In genomic region chr5:14706615-14707021, GRCh38 we compare ENCODE assay signal across 9 cellular contexts.
DNase-seq lines count a peak whose midpoint lies in the region; ATAC-seq and TF ChIP-seq lines count a peak whose summit lies in the region.
"Had no signal": no experiment of that assay in that cellular context is flagged by ENCODE, and none has a peak within 500 bp of the region (broad histone marks: within the 10 kb centered on the region; RNA-seq: fewer than 3 reads in every experiment).

No MANE protein-coding gene starts in this region.

- in situ Hi-C loops in brain microvascular endothelial cell (cut with HindIII; ENCODE audit: low pct_ligation_motif_present, low sequenced_read_pairs), result no loop called here

- H3K36me3 ChIP-seq in DND-41 (ENCODE audit: insufficient read depth, low read length), result peaks cover 86% of the 10 kb centered on the region
- peaks cover 22% of the 10 kb centered on the region for H3K36me3 ChIP-seq in brain microvascular endothelial cell (replicated peaks)
- no peaks in the 10 kb centered on the region for H3K36me3 ChIP-seq in parathyroid adenoma (ENCODE audit: control insufficient read depth, insufficient read depth, low read length)
- H3K36me3 ChIP-seq in WERI-Rb-1, result peaks cover 81% of the 10 kb centered on the region

- H3K4me2 ChIP-seq in DND-41 (ENCODE audit: insufficient read depth, low read length), result peak overlapping the region; percentile 37
- peak overlapping the region; percentile 3 for H3K4me2 ChIP-seq in parathyroid adenoma (ENCODE audit: low read length)

- peaks cover 28% of the 10 kb centered on the region for H3K4me1 ChIP-seq in DND-41 (ENCODE audit: insufficient read depth, low read length)
- peaks cover 17% of the 10 kb centered on the region for H3K4me1 ChIP-seq in parathyroid adenoma

- ATAC-seq in DND-41 (ENCODE audit: insufficient read depth, low read depth) (peak; percentile 76), SK-N-SH treated with all-trans-retinoic acid at 6 μM for 48 hours (peak; percentile 79)

- DNase-seq in DND-41 (no peak), brain microvascular endothelial cell (peak; percentile 27), putamen (ENCODE audit: low spot score) (no peak), WERI-Rb-1 (no peak), retina (no peak)
- DNase-seq in effector CD8-positive, alpha-beta T cell (lab: John Stamatoyannopoulos, UW), result no peak
- DNase-seq: NCI-H1417 treated with DMSO at 0.1 percent for 48 hours had no signal

- peaks cover 16% of the 10 kb centered on the region for H4K20me1 ChIP-seq in DND-41 (ENCODE audit: insufficient read depth, low read length)

- 0 out of 2 replicates have a peak overlapping the region, but pooled peaks have one; percentile 48 for H2AFZ ChIP-seq in DND-41 (ENCODE audit: low read depth, low read length)
- no peak overlapping the region for H2AFZ ChIP-seq in parathyroid adenoma

- TF ChIP-seq CTCF in DND-41 (IDR thresholded peaks at IDR 0.05; ENCODE audit: borderline replicate concordance, extremely low read depth, low read length, poor library complexity, severe bottlenecking) (no peak), brain microvascular endothelial cell (IDR thresholded peaks at IDR 0.05; ENCODE audit: low read depth, low read length, missing control alignments) (no peak), parathyroid adenoma (IDR thresholded peaks at IDR 0.05) (no peak), WERI-Rb-1 (IDR thresholded peaks at IDR 0.05; ENCODE audit: low read depth, low read length) (no peak)

- no peak overlapping the region for H3K4me3 ChIP-seq in DND-41 (ENCODE audit: low read depth in 1 of 2, low read length in 2 of 2)
- no peak overlapping the region for H3K4me3 ChIP-seq in brain microvascular endothelial cell (ENCODE audit: low read depth, low read length)
- H3K4me3 ChIP-seq in parathyroid adenoma (ENCODE audit: low read depth, low read length), result no peak overlapping the region
- H3K4me3 ChIP-seq in WERI-Rb-1 (ENCODE audit: low read depth, low read length), result no peak overlapping the region

- H3K27me3 ChIP-seq in DND-41 (ENCODE audit: insufficient read depth, low read length, poor library complexity) (no peaks in the 10 kb centered on the region), brain microvascular endothelial cell (replicated peaks) (no peaks in the 10 kb centered on the region), parathyroid adenoma (ENCODE audit: control insufficient read depth, insufficient read depth, low read length) (no peaks in the 10 kb centered on the region), WERI-Rb-1 (ENCODE audit: insufficient read depth, low read depth, severe bottlenecking) (no peaks in the 10 kb centered on the region)

- peak overlapping the region; percentile 21; the same call in 1 of the 2 replicates for H3K9ac ChIP-seq in DND-41 (ENCODE audit: low read depth, low read length)
- H3K9ac ChIP-seq in parathyroid adenoma, result no peak overlapping the region

- H3K79me2 ChIP-seq in DND-41 (ENCODE audit: insufficient read depth, low read length), result no peaks in the 10 kb centered on the region
- H3K79me2 ChIP-seq in parathyroid adenoma, result no peaks in the 10 kb centered on the region

- H3K27ac ChIP-seq in DND-41 (ENCODE audit: low read length), result peak overlapping the region; percentile 87
- peak overlapping the region; percentile 28 for H3K27ac ChIP-seq in brain microvascular endothelial cell
- H3K27ac ChIP-seq in parathyroid adenoma, result peak overlapping the region; percentile 69
- no peak overlapping the region for H3K27ac ChIP-seq in WERI-Rb-1

- H3K9me3 ChIP-seq in DND-41 (ENCODE audit: insufficient read depth, low read length, severe bottlenecking), result no peaks in the 10 kb centered on the region
- no peaks in the 10 kb centered on the region for H3K9me3 ChIP-seq in parathyroid adenoma (ENCODE audit: control insufficient read depth, low read length)
- H3K9me3 ChIP-seq in WERI-Rb-1 (ENCODE audit: severe bottlenecking), result no peaks in the 10 kb centered on the region

TF ChIP-seq in SK-N-SH treated with all-trans-retinoic acid at 6 μM for 48 hours, 23 proteins besides CTCF, POLR2A, EP300 and RAD21:
- TF ChIP-seq PATZ1 (CRISPR knock-in tag; IDR thresholded peaks at IDR 0.05; ENCODE audit: borderline replicate concordance) (no peak), SNAI2 (CRISPR knock-in tag; IDR thresholded peaks at IDR 0.05) (no peak), CREB5 (CRISPR knock-in tag; IDR thresholded peaks at IDR 0.05; ENCODE audit: low read depth) (no peak), TOX (CRISPR knock-in tag; IDR thresholded peaks at IDR 0.05; ENCODE audit: borderline replicate concordance) (no peak), ARNTL (CRISPR knock-in tag; IDR thresholded peaks at IDR 0.05; ENCODE audit: borderline replicate concordance, low read depth) (no peak), TCF4 (CRISPR knock-in tag; IDR thresholded peaks at IDR 0.05; ENCODE audit: borderline replicate concordance) (no peak), RARB (CRISPR knock-in tag; IDR thresholded peaks at IDR 0.05) (no peak), ZNF8 (CRISPR knock-in tag; IDR thresholded peaks at IDR 0.05) (no peak), CSRNP3 (CRISPR knock-in tag; IDR thresholded peaks at IDR 0.05) (no peak), ZFP3 (CRISPR knock-in tag; IDR thresholded peaks at IDR 0.05) (no peak), ESRRG (CRISPR knock-in tag; IDR thresholded peaks at IDR 0.05) (no peak)
